20 cellular contexts compared by ENCODE assay signal in the genomic region with DNA sequence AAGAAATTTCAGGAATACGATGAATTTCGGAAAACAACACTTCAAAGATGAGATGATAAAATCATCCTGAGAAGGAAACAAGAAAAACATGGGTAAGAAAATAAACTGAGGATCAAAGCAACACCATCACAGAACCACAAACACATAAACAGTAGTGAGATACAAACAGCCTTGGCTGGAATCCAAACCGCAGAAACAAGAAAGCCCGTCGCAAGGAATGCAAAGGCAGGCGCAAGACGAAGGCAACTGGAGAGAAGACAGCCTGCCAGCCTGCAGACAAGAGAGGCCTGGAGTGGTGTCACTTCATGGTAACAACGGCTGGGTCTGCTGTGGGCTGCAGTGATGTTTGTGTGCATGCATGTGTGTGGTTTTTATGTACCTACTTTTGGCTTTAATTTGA.
"Had no signal": no experiment of that assay in that cellular context is flagged by ENCODE, and none has a peak within 500 bp of the region (broad histone marks: within the 10 kb centered on the region; RNA-seq: fewer than 3 reads in every experiment).

No MANE protein-coding gene starts in this region.

- H3K4me1 ChIP-seq: tibial artery, vagina had no signal

- H3K4me3 Mint-ChIP-seq: activated CD4-positive, alpha-beta T cell treated with anti-CD3 and anti-CD28 coated beads for 36 hours; activated CD8-positive, alpha-beta T cell treated with anti-CD3 and anti-CD28 coated beads for 36 hours; activated T-cell treated with anti-CD3 and anti-CD28 coated beads, Interleukin-2, amount 50 U/mL, for 4 hours; brain; naive thymus-derived CD8-positive, alpha-beta T cell had no signal

- H3K4me3 ChIP-seq: tibial artery, vagina had no signal

- H3K4me1 Mint-ChIP-seq: activated CD4-positive, alpha-beta T cell treated with anti-CD3 and anti-CD28 coated beads for 36 hours; brain had no signal

- ATAC-seq: activated CD4-positive, alpha-beta T cell treated with anti-CD3 and anti-CD28 coated beads for 36 hours; activated CD8-positive, alpha-beta T cell treated with anti-CD3 and anti-CD28 coated beads for 36 hours; activated T-cell treated with anti-CD3 and anti-CD28 coated beads, Interleukin-2, amount 50 U/mL, for 4 hours; left lobe of liver; naive thymus-derived CD8-positive, alpha-beta T cell had no signal

- DNase-seq: activated CD4-positive, alpha-beta T cell treated with anti-CD3 and anti-CD28 coated beads for 36 hours; activated CD8-positive, alpha-beta T cell treated with anti-CD3 and anti-CD28 coated beads for 36 hours; activated effector memory CD4-positive, alpha-beta T cell treated with Interleukin-2 at 50 U/mL for 16 hours; activated naive CD4-positive, alpha-beta T cell treated with anti-CD3 and anti-CD28 coated beads, Interleukin-2, amount 50 U/mL, for 16 hours; activated T-cell treated with anti-CD3 and anti-CD28 coated beads, Interleukin-2, amount 50 U/mL, for 4 hours; amniotic stem cell; central memory CD4-positive, alpha-beta T cell; cortex of kidney; effector CD4-positive, alpha-beta T cell; islet precursor cell; mammary epithelial cell; naive thymus-derived CD8-positive, alpha-beta T cell; retina; stimulated activated CD4-positive, alpha-beta T cell treated with anti-CD3 and anti-CD28 coated beads, Interleukin-4, amount 100 ng/mL, for 1 hour; stimulated activated naive CD4-positive, alpha-beta T cell; tibial artery had no signal

- H3K27me3 Mint-ChIP-seq: activated CD4-positive, alpha-beta T cell treated with anti-CD3 and anti-CD28 coated beads for 36 hours; activated CD8-positive, alpha-beta T cell treated with anti-CD3 and anti-CD28 coated beads for 36 hours had no signal

- H3K27ac Mint-ChIP-seq: activated CD4-positive, alpha-beta T cell treated with anti-CD3 and anti-CD28 coated beads for 36 hours; activated CD8-positive, alpha-beta T cell treated with anti-CD3 and anti-CD28 coated beads for 36 hours had no signal

- H3K27ac ChIP-seq: neutrophil, tibial artery, vagina had no signal

- H3K27me3 ChIP-seq: neutrophil, tibial artery, vagina had no signal
